Comparison of ENCODE assay signal across 1 cellular context in the genomic region with DNA sequence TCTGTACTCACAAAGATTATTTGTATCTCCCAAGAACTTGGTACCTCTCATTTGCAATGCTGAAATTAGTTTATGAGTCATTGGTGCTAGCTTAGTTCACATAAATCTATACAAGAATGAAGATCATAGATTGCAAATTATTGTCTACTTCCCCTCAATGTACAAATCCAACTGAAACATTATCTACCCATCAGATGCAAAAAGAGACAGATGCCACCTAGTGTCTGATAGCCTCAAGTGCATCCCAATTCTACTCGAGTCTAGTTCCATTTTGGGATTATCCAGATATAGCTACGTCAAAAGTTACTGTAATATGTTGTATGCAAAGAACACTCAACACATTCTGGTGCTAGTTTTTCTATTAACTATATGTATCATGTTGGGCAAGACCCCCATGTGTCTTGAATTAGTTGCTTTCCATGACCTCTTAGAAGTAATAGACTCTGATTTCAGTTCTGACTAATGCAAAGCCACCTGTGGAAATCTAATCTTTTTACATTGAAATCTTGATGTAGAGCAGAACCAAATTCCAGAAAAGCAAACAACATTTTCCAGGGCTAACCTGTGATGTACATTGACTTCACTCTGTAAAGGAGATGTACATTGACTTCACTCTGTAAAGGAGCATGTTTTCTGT.
A peak's percentile ranks its signal among the peaks of the same experiment; 100 is the strongest.
TF ChIP-seq lines count a peak whose summit lies in the region.

No MANE protein-coding gene starts in this region.

TF ChIP-seq in HepG2, 621 proteins besides CTCF, POLR2A, EP300 and RAD21 (continued from another document):
- TF ChIP-seq, protein P1, sequence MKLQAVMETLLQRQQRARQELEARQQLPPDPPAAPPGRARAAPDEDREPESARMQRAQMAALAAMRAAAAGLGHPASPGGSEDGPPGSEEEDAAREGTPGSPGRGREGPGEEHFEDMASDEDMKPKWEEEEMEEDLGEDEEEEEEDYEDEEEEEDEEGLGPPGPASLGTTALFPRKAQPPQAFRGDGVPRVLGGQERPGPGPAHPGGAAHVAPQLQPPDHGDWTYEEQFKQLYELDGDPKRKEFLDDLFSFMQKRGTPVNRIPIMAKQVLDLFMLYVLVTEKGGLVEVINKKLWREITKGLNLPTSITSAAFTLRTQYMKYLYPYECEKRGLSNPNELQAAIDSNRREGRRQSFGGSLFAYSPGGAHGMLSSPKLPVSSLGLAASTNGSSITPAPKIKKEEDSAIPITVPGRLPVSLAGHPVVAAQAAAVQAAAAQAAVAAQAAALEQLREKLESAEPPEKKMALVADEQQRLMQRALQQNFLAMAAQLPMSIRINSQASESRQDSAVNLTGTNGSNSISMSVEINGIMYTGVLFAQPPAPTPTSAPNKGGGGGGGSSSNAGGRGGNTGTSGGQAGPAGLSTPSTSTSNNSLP (IDR thresholded peaks at IDR 0.05; ENCODE audit: low read depth, low read length), result peak; percentile 31; the same call in 1 of the 2 replicates
- TF ChIP-seq FOXK2 (IDR thresholded peaks at IDR 0.05), result no peak
- TF ChIP-seq IRX3 (CRISPR knock-in tag; IDR thresholded peaks at IDR 0.05; ENCODE audit: borderline replicate concordance, low read depth), result no peak
- no peak for TF ChIP-seq ZBTB42 (CRISPR knock-in tag; IDR thresholded peaks at IDR 0.05)
- TF ChIP-seq, protein P2, sequence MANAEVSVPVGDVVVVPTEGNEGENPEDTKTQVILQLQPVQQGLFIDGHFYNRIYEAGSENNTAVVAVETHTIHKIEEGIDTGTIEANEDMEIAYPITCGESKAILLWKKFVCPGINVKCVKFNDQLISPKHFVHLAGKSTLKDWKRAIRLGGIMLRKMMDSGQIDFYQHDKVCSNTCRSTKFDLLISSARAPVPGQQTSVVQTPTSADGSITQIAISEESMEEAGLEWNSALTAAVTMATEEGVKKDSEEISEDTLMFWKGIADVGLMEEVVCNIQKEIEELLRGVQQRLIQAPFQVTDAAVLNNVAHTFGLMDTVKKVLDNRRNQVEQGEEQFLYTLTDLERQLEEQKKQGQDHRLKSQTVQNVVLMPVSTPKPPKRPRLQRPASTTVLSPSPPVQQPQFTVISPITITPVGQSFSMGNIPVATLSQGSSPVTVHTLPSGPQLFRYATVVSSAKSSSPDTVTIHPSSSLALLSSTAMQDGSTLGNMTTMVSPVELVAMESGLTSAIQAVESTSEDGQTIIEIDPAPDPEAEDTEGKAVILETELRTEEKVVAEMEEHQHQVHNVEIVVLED (CRISPR knock-in tag; IDR thresholded peaks at IDR 0.05; ENCODE audit: borderline replicate concordance), result no peak
- no peak for TF ChIP-seq HMG20B (CRISPR knock-in tag; conservative IDR thresholded peaks at IDR 0.05)
- no peak for TF ChIP-seq ZNF138 (CRISPR knock-in tag; IDR thresholded peaks at IDR 0.05; ENCODE audit: low read depth)
- TF ChIP-seq SMC3 (IDR thresholded peaks at IDR 0.05; ENCODE audit: low read length), result peak; percentile 70
- no peak for TF ChIP-seq YEATS2 (CRISPR knock-in tag; IDR thresholded peaks at IDR 0.05; ENCODE audit: borderline replicate concordance)
- TF ChIP-seq ZNF432 (CRISPR knock-in tag; IDR thresholded peaks at IDR 0.05; ENCODE audit: borderline replicate concordance), result no peak
- TF ChIP-seq ZNF629 (CRISPR knock-in tag; conservative IDR thresholded peaks at IDR 0.05), result peak; percentile 69
- TF ChIP-seq, protein P3, sequence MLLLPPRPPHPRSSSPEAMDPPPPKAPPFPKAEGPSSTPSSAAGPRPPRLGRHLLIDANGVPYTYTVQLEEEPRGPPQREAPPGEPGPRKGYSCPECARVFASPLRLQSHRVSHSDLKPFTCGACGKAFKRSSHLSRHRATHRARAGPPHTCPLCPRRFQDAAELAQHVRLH (CRISPR knock-in tag; IDR thresholded peaks at IDR 0.05; ENCODE audit: borderline replicate concordance, low read depth), result no peak
- no peak for TF ChIP-seq ZNF615 (CRISPR knock-in tag; IDR thresholded peaks at IDR 0.05; ENCODE audit: borderline replicate concordance)
- peak; percentile 61 for TF ChIP-seq STAG1 (CRISPR knock-in tag; IDR thresholded peaks at IDR 0.05)
- TF ChIP-seq, protein P4, sequence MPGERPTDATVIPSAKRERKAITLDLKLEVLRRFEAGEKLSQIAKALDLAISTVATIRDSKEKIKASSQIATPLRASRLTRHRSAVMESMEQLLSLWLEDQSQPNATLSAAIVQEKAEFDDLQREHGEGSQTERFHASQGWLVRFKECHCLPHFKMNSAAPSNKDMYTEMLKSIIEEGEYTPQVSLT (CRISPR knock-in tag; IDR thresholded peaks at IDR 0.05; ENCODE audit: borderline replicate concordance, low read depth), result no peak
